18 cellular contexts compared by ENCODE assay signal in the genomic region with DNA sequence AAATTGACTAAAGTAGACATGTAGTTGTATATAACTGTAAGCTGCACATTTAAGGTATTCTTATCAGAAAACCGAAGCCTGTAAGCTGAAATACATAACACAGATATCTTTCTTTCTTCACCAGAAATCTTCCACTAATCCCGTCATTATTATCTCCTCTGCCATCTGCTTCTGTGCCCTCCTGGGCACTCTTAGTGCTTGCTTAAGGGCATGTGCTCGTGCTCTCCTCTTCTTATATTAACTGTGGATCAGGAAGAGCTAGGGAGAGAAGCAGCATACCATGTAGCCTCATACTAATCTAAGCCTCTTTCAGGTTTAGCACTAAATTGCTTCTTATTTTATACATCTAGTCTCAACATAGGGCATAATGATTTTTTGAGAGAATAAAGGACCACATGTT.
DNase-seq lines count a peak whose midpoint lies in the region; ATAC-seq and TF ChIP-seq lines count a peak whose summit lies in the region.
"Had no signal": no experiment of that assay in that cellular context is flagged by ENCODE, and none has a peak within 500 bp of the region (broad histone marks: within the 10 kb centered on the region; RNA-seq: fewer than 3 reads in every experiment).

No MANE protein-coding gene starts in this region.

- CTCF ChIA-PET in activated CD4-positive, alpha-beta memory T cell treated with anti-CD3 and anti-CD28 coated beads, Interleukin-2, amount 10 ng/mL, durations not matched to agents 7 days and 5 days (lab: Charles Lee), result interaction anchor here (1.3 kb wide), 1 partner anchor 90 kb away, joined by 3 read pairs; a partner anchor contains a TSS

- intact Hi-C loops in natural killer cell (cut with micrococcal nuclease), result no loop called here

- H3K27me3 Mint-ChIP-seq in activated T-cell treated with anti-CD3 and anti-CD28 coated beads, Interleukin-2, amount 50 U/mL, for 72 hours (ENCODE audit: low read depth), result no peaks in the 10 kb centered on the region
- H3K27me3 Mint-ChIP-seq in activated CD4-positive, alpha-beta memory T cell treated with anti-CD3 and anti-CD28 coated beads, Interleukin-2, amount 10 ng/mL, durations not matched to agents 7 days and 5 days, result no peaks in the 10 kb centered on the region
- peaks cover 4 to 14% of the 10 kb centered on the region in 2 donors for H3K27me3 Mint-ChIP-seq in natural killer cell (ENCODE audit: low read depth in 2 of 2)
- H3K27me3 Mint-ChIP-seq: stimulated activated naive CD8-positive, alpha-beta T cell treated with anti-CD3 and anti-CD28 coated beads, Interleukin-15, amount 100 ng/mL, for 72 hours had no signal

- peaks cover 16% of the 10 kb centered on the region for H3K4me1 Mint-ChIP-seq in activated T-cell treated with anti-CD3 and anti-CD28 coated beads, Interleukin-2, amount 50 U/mL, for 72 hours (ENCODE audit: low read depth)
- peaks cover 40% of the 10 kb centered on the region for H3K4me1 Mint-ChIP-seq in activated CD4-positive, alpha-beta memory T cell treated with anti-CD3 and anti-CD28 coated beads, Interleukin-2, amount 10 ng/mL, durations not matched to agents 7 days and 5 days
- peaks cover 17 to 19% of the 10 kb centered on the region in 2 donors for H3K4me1 Mint-ChIP-seq in natural killer cell

- H3K27me3 ChIP-seq in HAP-1 (ENCODE audit: low read depth), result no peaks in the 10 kb centered on the region
- H3K27me3 ChIP-seq: hepatocyte had no signal

- H3K9me3 ChIP-seq in HAP-1, result no peaks in the 10 kb centered on the region

- DNase-seq in activated T-cell treated with anti-CD3 and anti-CD28 coated beads, Interleukin-2, amount 50 U/mL, for 72 hours, result no peak
- DNase-seq in activated T-cell treated with anti-CD3 and anti-CD28 coated beads, Interleukin-2, amount 50 U/mL, for 48 hours, result no peak
- DNase-seq in D341Med (ENCODE audit: low spot score), result peak; percentile 70
- DNase-seq in activated CD4-positive, alpha-beta memory T cell treated with anti-CD3 and anti-CD28 coated beads, Interleukin-2, amount 10 ng/mL, durations not matched to agents 7 days and 5 days, result no peak
- DNase-seq in natural killer cell, result no peak
- DNase-seq in DMS114 treated with DMSO at 0.1 percent for 48 hours (lab: John Stamatoyannopoulos, UW; ENCODE audit: unreplicated experiment), result no peak
- no peak for DNase-seq in kidney tubule cell (ENCODE audit: low spot score)
- no peak for DNase-seq in HAP-1 (ENCODE audit: low spot score in 2 of 2)
- DNase-seq: activated T-cell treated with anti-CD3 and anti-CD28 coated beads, Interleukin-2, amount 50 U/mL, for 1 hour; GDM1; kidney glomerular epithelial cell; NCI-H2081; NCI-H510A treated with DMSO at 0.1 percent for 48 hours; stimulated activated naive CD8-positive, alpha-beta T cell treated with anti-CD3 and anti-CD28 coated beads, Interleukin-15, amount 100 ng/mL, for 72 hours had no signal

- no peak for ATAC-seq in activated T-cell treated with anti-CD3 and anti-CD28 coated beads, Interleukin-2, amount 50 U/mL, for 72 hours (replicated peaks in 1 of 2)
- ATAC-seq in natural killer cell, result no peak
- ATAC-seq: activated CD4-positive, CD25-positive, alpha-beta regulatory T cell treated with anti-CD3 and anti-CD28 coated beads, Interleukin-2, amount 50 U/mL, for 24 hours had no signal

- peak overlapping the region; percentile 58 for H3K27ac Mint-ChIP-seq in activated T-cell treated with anti-CD3 and anti-CD28 coated beads, Interleukin-2, amount 50 U/mL, for 72 hours
- peak overlapping the region; percentile 96 for H3K27ac Mint-ChIP-seq in activated CD4-positive, alpha-beta memory T cell treated with anti-CD3 and anti-CD28 coated beads, Interleukin-2, amount 10 ng/mL, durations not matched to agents 7 days and 5 days
- peak overlapping the region; percentile 55 to 82 for H3K27ac Mint-ChIP-seq in natural killer cell
- H3K27ac Mint-ChIP-seq: mesothelial cell of epicardium had no signal

- H3K4me1 ChIP-seq in HAP-1, result peaks cover 6% of the 10 kb centered on the region

- H3K4me3 Mint-ChIP-seq in activated T-cell treated with anti-CD3 and anti-CD28 coated beads, Interleukin-2, amount 50 U/mL, for 72 hours, result peak overlapping the region; percentile 5 to 77
- no peak overlapping the region for H3K4me3 Mint-ChIP-seq in activated CD4-positive, alpha-beta memory T cell treated with anti-CD3 and anti-CD28 coated beads, Interleukin-2, amount 10 ng/mL, durations not matched to agents 7 days and 5 days
- peak overlapping the region; percentile 93 for H3K4me3 Mint-ChIP-seq in natural killer cell
- H3K4me3 Mint-ChIP-seq: mesothelial cell of epicardium had no signal

- TF ChIP-seq CTCF in natural killer cell (IDR thresholded peaks at IDR 0.05), result no peak

- H3K4me3 ChIP-seq in HAP-1, result no peak overlapping the region
- H3K4me3 ChIP-seq: GM12878, hepatocyte had no signal

- POLR2A ChIA-PET in activated CD4-positive, alpha-beta memory T cell treated with anti-CD3 and anti-CD28 coated beads, Interleukin-2, amount 10 ng/mL, durations not matched to agents 7 days and 5 days (lab: Charles Lee), result interaction anchor here (0.9 to 1.9 kb wide), 8 partner anchors 13 to 147 kb away, joined by 3 to 5 read pairs (median 4); a partner anchor contains a TSS

- H3K9me3 Mint-ChIP-seq in activated T-cell treated with anti-CD3 and anti-CD28 coated beads, Interleukin-2, amount 50 U/mL, for 72 hours, result no peaks in the 10 kb centered on the region
- peaks cover 10% of the 10 kb centered on the region for H3K9me3 Mint-ChIP-seq in activated CD4-positive, alpha-beta memory T cell treated with anti-CD3 and anti-CD28 coated beads, Interleukin-2, amount 10 ng/mL, durations not matched to agents 7 days and 5 days
- no peaks in the 10 kb centered on the region for H3K9me3 Mint-ChIP-seq in natural killer cell
- H3K9me3 Mint-ChIP-seq: mesothelial cell of epicardium; stimulated activated naive CD8-positive, alpha-beta T cell treated with anti-CD3 and anti-CD28 coated beads, Interleukin-15, amount 100 ng/mL, for 72 hours had no signal

- no peaks in the 10 kb centered on the region; the same call in 1 of the 2 replicates for H3K36me3 ChIP-seq in HAP-1 (replicated peaks)

- in situ Hi-C loops in HAP-1 (cut with MboI; ENCODE audit: low sequenced_read_pairs), result no loop called here

- no peaks in the 10 kb centered on the region for H3K36me3 Mint-ChIP-seq in activated T-cell treated with anti-CD3 and anti-CD28 coated beads, Interleukin-2, amount 50 U/mL, for 72 hours (ENCODE audit: insufficient read depth in 2 of 2)
- peaks cover 54% of the 10 kb centered on the region for H3K36me3 Mint-ChIP-seq in activated CD4-positive, alpha-beta memory T cell treated with anti-CD3 and anti-CD28 coated beads, Interleukin-2, amount 10 ng/mL, durations not matched to agents 7 days and 5 days (ENCODE audit: low read depth)
- no peaks in the 10 kb centered on the region for H3K36me3 Mint-ChIP-seq in natural killer cell
